ENCODE assay signal across 25 cellular contexts in genomic region chr5:4422247-4422646, GRCh38.
"Had no signal": no experiment of that assay in that cellular context is flagged by ENCODE, and none has a peak within 500 bp of the region (broad histone marks: within the 10 kb centered on the region; RNA-seq: fewer than 3 reads in every experiment).

No MANE protein-coding gene starts in this region.

- H3K36me3 ChIP-seq: esophagus squamous epithelium, gastrocnemius medialis, heart right ventricle, left lung, lower lobe of right lung had no signal

- H3K4me3 ChIP-seq: coronary artery, dorsolateral prefrontal cortex, esophagus squamous epithelium, gastrocnemius medialis, heart right ventricle, left lung, lower lobe of right lung had no signal

- H3K4me1 ChIP-seq: esophagus squamous epithelium, gastrocnemius medialis, heart right ventricle, left lung, lower lobe of right lung had no signal

- FAIRE-seq: colon, endothelial cell of umbilical vein, islet of Langerhans, keratinocyte had no signal

- DNase-seq: dermis blood vessel endothelial cell; dorsolateral prefrontal cortex; effector CD4-positive, alpha-beta T cell; effector memory CD4-positive, alpha-beta T cell; erythroblast; esophagus squamous epithelium; foreskin fibroblast; gastrocnemius medialis; glutamatergic neuron; head of caudate nucleus; heart right ventricle; hippocampal formation; left cardiac atrium; left lung; left ventricle myocardium superior; lower lobe of right lung; mesendoderm; midbrain had no signal

- H3K27ac ChIP-seq: coronary artery, dorsolateral prefrontal cortex, epithelial cell of prostate, esophagus squamous epithelium, gastrocnemius medialis, heart right ventricle, left lung, lower lobe of right lung had no signal

- H3K9me3 ChIP-seq: esophagus squamous epithelium, gastrocnemius medialis, left lung, lower lobe of right lung had no signal

- H3K27me3 ChIP-seq: esophagus squamous epithelium, gastrocnemius medialis, heart right ventricle, left lung had no signal

- ATAC-seq: esophagus mucosa, gastrocnemius medialis, heart right ventricle, left cardiac atrium, left lung, left ventricle myocardium superior, lower lobe of right lung had no signal
